1 cellular context compared by ENCODE assay signal in genomic region chr1:228989676-228989991, GRCh38.
TF ChIP-seq lines count a peak whose summit lies in the region.

No MANE protein-coding gene starts in this region.

TF ChIP-seq in liver, 16 proteins besides CTCF, POLR2A, EP300 and RAD21 (continued from another document):
- TF ChIP-seq, protein P1, sequence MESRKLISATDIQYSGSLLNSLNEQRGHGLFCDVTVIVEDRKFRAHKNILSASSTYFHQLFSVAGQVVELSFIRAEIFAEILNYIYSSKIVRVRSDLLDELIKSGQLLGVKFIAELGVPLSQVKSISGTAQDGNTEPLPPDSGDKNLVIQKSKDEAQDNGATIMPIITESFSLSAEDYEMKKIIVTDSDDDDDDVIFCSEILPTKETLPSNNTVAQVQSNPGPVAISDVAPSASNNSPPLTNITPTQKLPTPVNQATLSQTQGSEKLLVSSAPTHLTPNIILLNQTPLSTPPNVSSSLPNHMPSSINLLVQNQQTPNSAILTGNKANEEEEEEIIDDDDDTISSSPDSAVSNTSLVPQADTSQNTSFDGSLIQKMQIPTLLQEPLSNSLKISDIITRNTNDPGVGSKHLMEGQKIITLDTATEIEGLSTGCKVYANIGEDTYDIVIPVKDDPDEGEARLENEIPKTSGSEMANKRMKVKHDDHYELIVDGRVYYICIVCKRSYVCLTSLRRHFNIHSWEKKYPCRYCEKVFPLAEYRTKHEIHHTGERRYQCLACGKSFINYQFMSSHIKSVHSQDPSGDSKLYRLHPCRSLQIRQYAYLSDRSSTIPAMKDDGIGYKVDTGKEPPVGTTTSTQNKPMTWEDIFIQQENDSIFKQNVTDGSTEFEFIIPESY (IDR thresholded peaks at IDR 0.05) = no peak
- TF ChIP-seq, protein P2, sequence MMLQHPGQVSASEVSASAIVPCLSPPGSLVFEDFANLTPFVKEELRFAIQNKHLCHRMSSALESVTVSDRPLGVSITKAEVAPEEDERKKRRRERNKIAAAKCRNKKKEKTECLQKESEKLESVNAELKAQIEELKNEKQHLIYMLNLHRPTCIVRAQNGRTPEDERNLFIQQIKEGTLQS (IDR thresholded peaks at IDR 0.05) = no peak
